In the genomic region with DNA sequence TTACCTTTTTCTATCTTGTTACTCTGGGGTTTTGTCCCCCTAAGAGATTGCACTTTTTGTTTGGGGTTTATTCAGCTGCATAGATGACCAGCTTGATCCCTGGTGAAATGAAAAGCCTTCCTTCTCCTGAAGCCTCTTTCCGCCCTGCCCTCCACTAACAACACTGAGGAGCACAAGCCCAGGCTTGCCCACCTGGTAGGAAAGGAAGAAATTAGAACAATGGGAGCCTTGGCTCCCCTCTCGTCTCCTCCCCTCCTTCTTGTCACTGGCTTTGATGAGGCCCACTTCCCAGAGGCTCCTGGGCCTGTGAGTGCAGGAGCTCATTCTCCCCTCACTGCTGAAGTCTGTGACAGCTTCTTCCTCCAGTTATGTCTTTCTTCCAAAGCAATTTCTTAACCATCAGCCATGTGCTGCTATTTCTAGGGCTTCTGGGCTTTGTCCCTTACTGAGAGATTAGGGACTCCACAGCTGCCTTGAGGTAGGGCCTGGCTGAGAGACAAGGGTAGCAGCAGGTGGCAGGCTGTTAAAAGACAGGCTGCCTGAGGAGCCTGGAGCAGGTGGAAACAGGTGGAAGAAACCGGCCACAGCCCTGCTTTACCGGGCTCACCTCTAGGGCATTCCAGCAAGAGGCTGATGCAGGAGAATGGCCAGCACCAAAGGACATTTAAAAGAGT, we compare ENCODE assay signal across 1 cellular context.
TF ChIP-seq lines count a peak whose summit lies in the region.

No MANE protein-coding gene starts in this region.

TF ChIP-seq in SK-N-SH treated with all-trans-retinoic acid at 6 μM for 48 hours, 23 proteins besides CTCF, POLR2A, EP300 and RAD21 (continued from another document):
- TF ChIP-seq, protein P1, sequence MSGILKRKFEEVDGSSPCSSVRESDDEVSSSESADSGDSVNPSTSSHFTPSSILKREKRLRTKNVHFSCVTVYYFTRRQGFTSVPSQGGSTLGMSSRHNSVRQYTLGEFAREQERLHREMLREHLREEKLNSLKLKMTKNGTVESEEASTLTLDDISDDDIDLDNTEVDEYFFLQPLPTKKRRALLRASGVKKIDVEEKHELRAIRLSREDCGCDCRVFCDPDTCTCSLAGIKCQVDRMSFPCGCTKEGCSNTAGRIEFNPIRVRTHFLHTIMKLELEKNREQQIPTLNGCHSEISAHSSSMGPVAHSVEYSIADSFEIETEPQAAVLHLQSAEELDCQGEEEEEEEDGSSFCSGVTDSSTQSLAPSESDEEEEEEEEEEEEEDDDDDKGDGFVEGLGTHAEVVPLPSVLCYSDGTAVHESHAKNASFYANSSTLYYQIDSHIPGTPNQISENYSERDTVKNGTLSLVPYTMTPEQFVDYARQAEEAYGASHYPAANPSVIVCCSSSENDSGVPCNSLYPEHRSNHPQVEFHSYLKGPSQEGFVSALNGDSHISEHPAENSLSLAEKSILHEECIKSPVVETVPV (CRISPR knock-in tag; IDR thresholded peaks at IDR 0.05) = no peak
- TF ChIP-seq ZFP30 (CRISPR knock-in tag; IDR thresholded peaks at IDR 0.05) (no peak), PPARA (CRISPR knock-in tag; IDR thresholded peaks at IDR 0.05; ENCODE audit: borderline replicate concordance) (no peak), TCF4 (CRISPR knock-in tag; IDR thresholded peaks at IDR 0.05; ENCODE audit: borderline replicate concordance) (no peak), ZFP3 (CRISPR knock-in tag; IDR thresholded peaks at IDR 0.05) (no peak), ZNF565 (CRISPR knock-in tag; conservative IDR thresholded peaks at IDR 0.05; ENCODE audit: low read depth) (no peak), ARNTL (CRISPR knock-in tag; IDR thresholded peaks at IDR 0.05; ENCODE audit: borderline replicate concordance, low read depth) (no peak), ESRRG (CRISPR knock-in tag; IDR thresholded peaks at IDR 0.05) (no peak), RARB (CRISPR knock-in tag; IDR thresholded peaks at IDR 0.05) (no peak)
- TF ChIP-seq, protein P2, sequence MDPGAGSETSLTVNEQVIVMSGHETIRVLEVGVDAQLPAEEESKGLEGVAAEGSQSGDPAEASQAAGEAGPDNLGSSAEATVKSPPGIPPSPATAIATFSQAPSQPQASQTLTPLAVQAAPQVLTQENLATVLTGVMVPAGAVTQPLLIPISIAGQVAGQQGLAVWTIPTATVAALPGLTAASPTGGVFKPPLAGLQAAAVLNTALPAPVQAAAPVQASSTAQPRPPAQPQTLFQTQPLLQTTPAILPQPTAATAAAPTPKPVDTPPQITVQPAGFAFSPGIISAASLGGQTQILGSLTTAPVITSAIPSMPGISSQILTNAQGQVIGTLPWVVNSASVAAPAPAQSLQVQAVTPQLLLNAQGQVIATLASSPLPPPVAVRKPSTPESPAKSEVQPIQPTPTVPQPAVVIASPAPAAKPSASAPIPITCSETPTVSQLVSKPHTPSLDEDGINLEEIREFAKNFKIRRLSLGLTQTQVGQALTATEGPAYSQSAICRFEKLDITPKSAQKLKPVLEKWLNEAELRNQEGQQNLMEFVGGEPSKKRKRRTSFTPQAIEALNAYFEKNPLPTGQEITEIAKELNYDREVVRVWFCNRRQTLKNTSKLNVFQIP (CRISPR knock-in tag; IDR thresholded peaks at IDR 0.05; ENCODE audit: borderline replicate concordance, low read depth) = no peak
TF ChIP-seq in SK-N-SH treated with all-trans-retinoic acid at 6 μM for 48 hours: peak in this region for 0.
